8 cellular contexts compared by ENCODE assay signal in genomic region chr4:53804719-53805118, GRCh38.
DNase-seq lines count a peak whose midpoint lies in the region; ATAC-seq and TF ChIP-seq lines count a peak whose summit lies in the region.

No MANE protein-coding gene starts in this region.

- peak; percentile 18; the same call in 1 of the 2 replicates for TF ChIP-seq CTCF in RWPE1 (conservative IDR thresholded peaks at IDR 0.05; ENCODE audit: low read depth)

- POLR2A ChIA-PET in RWPE1 (lab: Yijun Ruan, JAX; ENCODE audit: low non-redundant PET) = no interaction called here

- DNase-seq in activated CD4-positive, alpha-beta T cell treated with anti-CD3 and anti-CD28 coated beads for 48 hours = peak; percentile 31
- no peak for DNase-seq in activated CD4-positive, alpha-beta T cell treated with anti-CD3 and anti-CD28 coated beads, Interleukin-2, amount 50 U/mL, for 1 hour
- DNase-seq in RWPE1 (ENCODE audit: low spot score) (peak; percentile 18), foreskin melanocyte (peak; percentile 20), AG08396 (ENCODE audit: low spot score) (no peak)
- DNase-seq in stimulated activated CD4-positive, alpha-beta T cell treated with anti-CD3 and anti-CD28 coated beads, Interleukin-2, amount 100 ng/mL, for 48 hours = peak; percentile 3 to 4
- DNase-seq in stimulated activated naive CD4-positive, alpha-beta T cell treated with Interleukin-2 at 50 U/mL for 16 hours (lab: John Stamatoyannopoulos, UW) = no peak

- CTCF ChIA-PET in RWPE1 (lab: Yijun Ruan, JAX) = interaction anchor here (0.5 to 1.0 kb wide), 5 partner anchors 9 to 438 kb away, joined by 3 to 4 read pairs (median 3); no protein-coding TSS in a partner anchor

- peak; percentile 74 for ATAC-seq in HG02885 (IDR thresholded peaks at IDR 0.05; ENCODE audit: poor library complexity, unreplicated experiment)

- no peak overlapping the region for H3K27ac ChIP-seq in RWPE1

Comparison
In these comparisons a context has a peak if more than half of its experiments do, and no peak if none do; other contexts are left out.
1. DNase-seq: peak in activated CD4-positive, alpha-beta T cell treated with anti-CD3 and anti-CD28 coated beads for 48 hours (single experiment), RWPE1 (single experiment), foreskin melanocyte (single experiment) and stimulated activated CD4-positive, alpha-beta T cell treated with anti-CD3 and anti-CD28 coated beads, Interleukin-2, amount 100 ng/mL, for 48 hours (2 of 2); none in activated CD4-positive, alpha-beta T cell treated with anti-CD3 and anti-CD28 coated beads, Interleukin-2, amount 50 U/mL, for 1 hour (single experiment), stimulated activated naive CD4-positive, alpha-beta T cell treated with Interleukin-2 at 50 U/mL for 16 hours (single experiment) and AG08396 (single experiment).